34 cellular contexts compared by ENCODE assay signal in the genomic region with DNA sequence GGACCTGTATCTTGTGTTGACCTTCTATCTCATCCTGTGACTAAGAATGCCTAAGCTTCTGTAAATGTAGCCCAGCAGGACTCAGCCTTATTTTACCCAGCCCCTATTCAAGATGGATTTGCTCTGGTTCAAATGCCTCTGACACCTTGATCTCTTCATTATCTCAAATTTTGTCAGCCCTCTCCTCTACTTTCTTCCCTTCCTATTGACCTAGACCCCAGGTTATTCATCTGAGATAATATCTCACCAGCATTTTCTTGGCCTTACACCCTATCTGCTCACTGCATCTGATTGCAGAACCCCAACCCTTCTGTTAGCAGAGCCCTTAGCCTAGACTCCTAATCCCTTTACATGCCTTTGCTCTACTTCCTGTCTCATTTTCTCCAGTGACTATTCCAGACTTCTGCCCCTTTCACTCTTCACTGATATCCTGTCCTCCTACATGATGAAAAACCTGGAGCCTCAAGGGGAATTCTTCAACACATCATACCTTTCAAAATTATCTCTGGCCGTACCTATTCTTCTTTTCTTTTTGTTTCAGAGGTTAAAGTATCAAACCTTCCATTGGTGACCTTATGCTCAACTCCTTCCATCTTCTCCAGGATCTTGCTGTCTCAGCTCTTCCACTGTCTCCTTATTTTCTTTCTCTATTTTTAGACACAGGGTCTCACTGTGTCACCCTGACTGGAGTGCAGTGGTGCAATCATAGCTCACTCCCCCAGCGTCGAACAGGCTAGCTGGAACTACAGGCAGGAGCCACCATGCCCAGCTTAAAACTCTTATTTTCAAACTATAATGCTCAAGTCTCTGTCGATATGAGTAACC. TPM values are rescaled to one million over a fixed set of nuclear protein-coding genes. Genes with fewer than 3 reads are reported as not detected.
"Had no signal": no experiment of that assay in that cellular context is flagged by ENCODE, and none has a peak within 500 bp of the region (broad histone marks: within the 10 kb centered on the region; RNA-seq: fewer than 3 reads in every experiment).

No MANE protein-coding gene starts in this region.

- H3K36me3 Mint-ChIP-seq: naive thymus-derived CD4-positive, alpha-beta T cell; natural killer cell; neural progenitor cell; stimulated activated memory B cell treated with anti-CD40 and anti-IgM and Interleukin-4, amounts not matched to agents 10 μg/mL and 1 μg/mL and 100 μg/mL, for 72 hours had no signal

- ATAC-seq: naive thymus-derived CD4-positive, alpha-beta T cell; natural killer cell; psoas muscle; right cardiac atrium; sciatic nerve; stimulated activated memory B cell treated with anti-CD40 and anti-IgM and Interleukin-4, amounts not matched to agents 10 μg/mL and 1 μg/mL and 100 μg/mL, for 72 hours; stimulated activated naive CD8-positive, alpha-beta T cell treated with anti-CD3 and anti-CD28 coated beads, Interleukin-15, amount 100 ng/mL, for 72 hours; stimulated activated naive CD8-positive, alpha-beta T cell treated with anti-CD3 and anti-CD28 coated beads, Interleukin-15, Interleukin-2, amounts not matched to agents 100 U/mL and 50 U/mL, for 24 hours had no signal

- H3K27me3 ChIP-seq: neural progenitor cell, ovary, spleen, suprapubic skin, testis, tibial artery, transverse colon, upper lobe of left lung, vagina had no signal

- H3K27ac ChIP-seq: neural progenitor cell, ovary, parathyroid adenoma, psoas muscle, skin epidermis, spleen, suprapubic skin, testis, tibial artery, transverse colon, upper lobe of left lung, vagina had no signal

- H3K4me1 Mint-ChIP-seq: natural killer cell; nephron; neural progenitor cell; stimulated activated memory B cell treated with anti-CD40 and anti-IgM and Interleukin-4, amounts not matched to agents 10 μg/mL and 1 μg/mL and 100 μg/mL, for 72 hours; stimulated activated naive CD8-positive, alpha-beta T cell treated with anti-CD3 and anti-CD28 coated beads, Interleukin-15, amount 100 ng/mL, for 72 hours had no signal

- H3K79me2 ChIP-seq: parathyroid adenoma had no signal

- H3K9me3 Mint-ChIP-seq: natural killer cell; nephron; neural progenitor cell; stimulated activated memory B cell treated with anti-CD40 and anti-IgM and Interleukin-4, amounts not matched to agents 10 μg/mL and 1 μg/mL and 100 μg/mL, for 72 hours; stimulated activated naive CD8-positive, alpha-beta T cell treated with anti-CD3 and anti-CD28 coated beads, Interleukin-15, amount 100 ng/mL, for 72 hours had no signal

- H3K4me3 Mint-ChIP-seq: naive thymus-derived CD4-positive, alpha-beta T cell; natural killer cell; nephron; neural progenitor cell; stimulated activated memory B cell treated with anti-CD40 and anti-IgM and Interleukin-4, amounts not matched to agents 10 μg/mL and 1 μg/mL and 100 μg/mL, for 72 hours; stimulated activated naive CD8-positive, alpha-beta T cell treated with anti-CD3 and anti-CD28 coated beads, Interleukin-15, amount 100 ng/mL, for 72 hours had no signal

- FAIRE-seq: urothelium cell line had no signal

- H3K4me2 ChIP-seq: neural progenitor cell, smooth muscle cell had no signal

- H3K9me3 ChIP-seq: ovary, psoas muscle, spleen, suprapubic skin, testis, tibial artery, transverse colon, upper lobe of left lung, vagina had no signal

- DNase-seq: naive thymus-derived CD4-positive, alpha-beta T cell; natural killer cell; occipital lobe; ovary; posterior cingulate gyrus; psoas muscle; right cardiac atrium; spleen; stimulated activated CD4-positive, alpha-beta T cell treated with anti-CD3 and anti-CD28 coated beads, Interleukin-12 subunit alpha, Interleukin-12 subunit beta, amount 100 ng/mL, for 4 hours; stimulated activated CD4-positive, alpha-beta T cell treated with anti-CD3 and anti-CD28 coated beads, Interleukin-1b, Interleukin-23, amount 100 ng/mL, for 48 hours; stimulated activated CD4-positive, alpha-beta T cell treated with anti-CD3 and anti-CD28 coated beads, Interleukin-4, amount 100 ng/mL, for 1 hour; stimulated activated CD4-positive, alpha-beta T cell treated with anti-CD3 and anti-CD28 coated beads, Interleukin-4, amount 100 ng/mL, for 4 hours; stimulated activated CD8-positive, alpha-beta memory T cell treated with anti-CD3 and anti-CD28 coated beads, Interleukin-4, amount 100 ng/mL, for 48 hours; stimulated activated naive CD4-positive, alpha-beta T cell; stimulated activated naive CD8-positive, alpha-beta T cell treated with anti-CD3 and anti-CD28 coated beads, Interleukin-15, amount 100 ng/mL, for 72 hours; stimulated activated naive CD8-positive, alpha-beta T cell treated with anti-CD3 and anti-CD28 coated beads, Interleukin-15, Interleukin-2, amounts not matched to agents 100 U/mL and 50 U/mL, for 24 hours; substantia nigra; testis; tibial artery; transverse colon; upper lobe of left lung had no signal

- H3K4me1 ChIP-seq: neural progenitor cell, parathyroid adenoma, psoas muscle, spleen, suprapubic skin, transverse colon, upper lobe of left lung, vagina had no signal

- H3K27ac Mint-ChIP-seq: naive thymus-derived CD4-positive, alpha-beta T cell; natural killer cell; nephron; neural progenitor cell; progenitor cell of endocrine pancreas; stimulated activated memory B cell treated with anti-CD40 and anti-IgM and Interleukin-4, amounts not matched to agents 10 μg/mL and 1 μg/mL and 100 μg/mL, for 72 hours; stimulated activated naive CD8-positive, alpha-beta T cell treated with anti-CD3 and anti-CD28 coated beads, Interleukin-15, amount 100 ng/mL, for 72 hours had no signal

- H3K27me3 Mint-ChIP-seq: stimulated activated memory B cell treated with anti-CD40 and anti-IgM and Interleukin-4, amounts not matched to agents 10 μg/mL and 1 μg/mL and 100 μg/mL, for 72 hours; stimulated activated naive CD8-positive, alpha-beta T cell treated with anti-CD3 and anti-CD28 coated beads, Interleukin-15, amount 100 ng/mL, for 72 hours had no signal

- H2AFZ ChIP-seq: neural progenitor cell, parathyroid adenoma had no signal

- H3K36me3 ChIP-seq: neural progenitor cell, ovary, spleen, suprapubic skin, tibial artery, transverse colon, upper lobe of left lung, vagina had no signal

- H3K9ac ChIP-seq: neural progenitor cell, parathyroid adenoma had no signal

- H3K4me3 ChIP-seq: neural progenitor cell, ovary, psoas muscle, skin epidermis, smooth muscle cell, spleen, suprapubic skin, testis, tibial artery, transverse colon, upper lobe of left lung, vagina had no signal

RNA-seq across cellular contexts. Expression of a gene that starts 44.9 kb away (rescaled TPM):
- total RNA-seq: natural killer cell, occipital lobe, osteoblast, psoas muscle, sciatic nerve, smooth muscle cell, suprapubic skin, transverse colon, ureter, vagina had no signal
- polyA plus RNA-seq: psoas muscle, right cardiac atrium, smooth muscle cell had no signal
